8 cellular contexts compared by ENCODE assay signal in the genomic region with DNA sequence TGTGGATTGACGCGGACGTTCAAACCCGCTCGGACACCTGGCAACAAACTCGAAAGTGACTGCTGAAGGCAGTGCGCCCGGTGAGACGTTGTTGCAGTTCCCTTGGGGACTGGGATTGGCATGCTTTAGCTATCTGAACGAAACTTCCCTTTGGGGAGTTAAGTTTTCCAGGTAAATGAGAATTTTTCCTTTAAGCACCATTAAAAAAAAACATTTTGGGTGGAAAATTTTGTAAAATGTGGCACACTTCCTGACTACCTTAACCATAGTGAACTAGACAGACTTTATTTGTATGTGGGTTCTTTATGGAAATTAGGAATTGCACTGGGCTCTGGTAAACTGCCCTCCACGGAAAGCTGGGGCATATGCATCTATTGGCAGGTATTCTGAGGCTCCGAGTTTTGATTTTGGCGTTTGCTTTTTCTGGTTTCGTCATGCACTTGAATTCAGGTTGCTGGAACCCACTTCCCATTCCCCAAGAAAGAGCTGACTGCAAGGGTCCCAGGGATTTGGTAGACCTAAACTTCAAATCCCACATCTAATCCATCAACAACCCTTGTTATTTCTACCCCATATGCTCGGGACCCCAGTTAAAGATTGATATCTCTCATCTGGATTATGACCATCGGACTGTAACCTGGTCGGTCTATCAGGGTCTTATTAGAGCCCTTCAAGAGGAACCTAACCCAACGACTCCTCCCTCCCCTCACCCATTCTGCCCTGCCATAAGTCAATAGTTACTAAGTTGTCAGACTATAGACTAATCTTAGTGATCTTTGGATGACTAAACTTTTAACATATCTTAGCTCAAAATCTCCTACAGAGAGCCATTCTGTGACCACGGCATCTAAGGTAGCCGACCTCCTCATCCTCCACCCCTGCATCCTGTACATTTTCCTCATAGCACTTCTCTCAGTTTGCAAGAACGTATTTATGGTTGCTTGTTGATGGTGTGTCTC. TPM values are rescaled to one million over a fixed set of nuclear protein-coding genes. Genes with fewer than 3 reads are reported as not detected.
DNase-seq lines count a peak whose midpoint lies in the region; ATAC-seq lines count a peak whose summit lies in the region.

No MANE protein-coding gene starts in this region.

- peak overlapping the region in 20 of 21 experiments; percentile 84 to 99 (median 96) for H3K27ac ChIP-seq in skin epidermis

- H3K36me3 Mint-ChIP-seq in activated CD4-positive, alpha-beta memory T cell treated with anti-CD3 and anti-CD28 coated beads for 36 hours = peaks cover 37% of the 10 kb centered on the region

- H3K27ac Mint-ChIP-seq in activated CD4-positive, alpha-beta memory T cell treated with anti-CD3 and anti-CD28 coated beads for 36 hours = peak overlapping the region; percentile 91

- H3K4me3 ChIP-seq in skin epidermis = peak overlapping the region; percentile 65 to 99 (median 85)

- CTCF ChIA-PET in activated CD4-positive, alpha-beta memory T cell treated with anti-CD3 and anti-CD28 coated beads for 36 hours (lab: Charles Lee) = interaction anchor here (1.2 to 3.2 kb wide), 4 partner anchors 7 to 326 kb away, joined by 3 to 21 read pairs (median 9); no protein-coding TSS in a partner anchor

- POLR2A ChIA-PET in activated CD4-positive, alpha-beta memory T cell treated with anti-CD3 and anti-CD28 coated beads for 36 hours (lab: Charles Lee) = interaction anchor here (0.7 to 5.7 kb wide), 12 partner anchors 8 to 619 kb away, joined by 3 to 99 read pairs (median 4); partner anchors contain the start of gene TMEM181

- ATAC-seq in GM18517 (IDR thresholded peaks at IDR 0.05; ENCODE audit: unreplicated experiment) (no peak), GM19351 (IDR thresholded peaks at IDR 0.05; ENCODE audit: unreplicated experiment) (no peak)

- H3K4me3 Mint-ChIP-seq in activated CD4-positive, alpha-beta memory T cell treated with anti-CD3 and anti-CD28 coated beads for 36 hours = peak overlapping the region; percentile 97

- H3K27me3 Mint-ChIP-seq in activated CD4-positive, alpha-beta memory T cell treated with anti-CD3 and anti-CD28 coated beads for 36 hours = no peaks in the 10 kb centered on the region

- H3K9me3 Mint-ChIP-seq in activated CD4-positive, alpha-beta memory T cell treated with anti-CD3 and anti-CD28 coated beads for 36 hours = no peaks in the 10 kb centered on the region

- intact Hi-C loops in activated CD4-positive, alpha-beta memory T cell treated with anti-CD3 and anti-CD28 coated beads for 36 hours (cut with micrococcal nuclease) = loop anchor here (1.0 to 5.0 kb wide), 4 partner anchors 8 to 883 kb away; no protein-coding TSS in a partner anchor

- H3K4me1 Mint-ChIP-seq in activated CD4-positive, alpha-beta memory T cell treated with anti-CD3 and anti-CD28 coated beads for 36 hours (ENCODE audit: low read depth) = peaks cover 77% of the 10 kb centered on the region

- DNase-seq in activated CD4-positive, alpha-beta T cell treated with anti-CD3 and anti-CD28 coated beads for 48 hours = peak; percentile 57
- no peak for DNase-seq in activated CD4-positive, alpha-beta T cell treated with anti-CD3 and anti-CD28 coated beads, Interleukin-2, amount 50 U/mL, for 4 hours
- DNase-seq in activated CD4-positive, alpha-beta memory T cell treated with anti-CD3 and anti-CD28 coated beads for 36 hours = peak; percentile 67
- DNase-seq in glomerular visceral epithelial cell (ENCODE audit: extremely low spot score) (peak; percentile 15), NCI-H1092 treated with DMSO at 0.1 percent for 48 hours (lab: John Stamatoyannopoulos, UW) (no peak)

RNA-seq across cellular contexts. Expression of gene DYNLT1, which starts 0.8 kb away (rescaled TPM):
- total RNA-seq in activated CD4-positive, alpha-beta memory T cell treated with anti-CD3 and anti-CD28 coated beads for 36 hours = 100 to 1,000 TPM; 117 to 120 TPM

RNA-seq across cellular contexts. Expression of gene SYTL3, which starts 4.5 kb away (rescaled TPM):
- total RNA-seq in activated CD4-positive, alpha-beta memory T cell treated with anti-CD3 and anti-CD28 coated beads for 36 hours = 100 to 1,000 TPM; 181 to 186 TPM

Comparison
In these comparisons a context has a peak if more than half of its experiments do, and no peak if none do; other contexts are left out.
1. DNase-seq: peak in activated CD4-positive, alpha-beta T cell treated with anti-CD3 and anti-CD28 coated beads for 48 hours (single experiment), activated CD4-positive, alpha-beta memory T cell treated with anti-CD3 and anti-CD28 coated beads for 36 hours (single experiment) and glomerular visceral epithelial cell (single experiment); none in activated CD4-positive, alpha-beta T cell treated with anti-CD3 and anti-CD28 coated beads, Interleukin-2, amount 50 U/mL, for 4 hours (0 of 2) and NCI-H1092 treated with DMSO at 0.1 percent for 48 hours (single experiment).